Comparison of ENCODE assay signal across 21 cellular contexts in the genomic region with DNA sequence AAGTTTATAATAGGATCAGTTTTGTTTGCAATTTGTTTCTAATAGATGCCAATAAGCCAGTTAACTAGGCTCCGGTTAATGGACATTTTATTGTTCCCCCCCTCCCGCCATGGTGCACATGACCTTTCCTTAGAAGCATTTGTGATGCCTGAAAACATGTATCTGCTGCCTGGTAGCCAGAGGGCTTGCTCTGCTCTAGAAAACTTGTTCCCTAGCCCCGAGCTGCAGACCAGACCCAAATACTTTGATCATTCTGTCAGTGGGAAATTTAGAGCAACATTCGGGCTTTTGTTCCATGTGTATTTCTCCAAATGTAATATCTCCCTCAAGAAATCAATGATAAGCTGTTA.
A peak's percentile ranks its signal among the peaks of the same experiment; 100 is the strongest.
DNase-seq lines count a peak whose midpoint lies in the region; ATAC-seq, FAIRE-seq and TF ChIP-seq lines count a peak whose summit lies in the region.
"Had no signal": no experiment of that assay in that cellular context is flagged by ENCODE, and none has a peak within 500 bp of the region (broad histone marks: within the 10 kb centered on the region; RNA-seq: fewer than 3 reads in every experiment).

No MANE protein-coding gene starts in this region.

- H3K4me2 ChIP-seq in A549, result peak overlapping the region; percentile 87
- peak overlapping the region; percentile 86 for H3K4me2 ChIP-seq in PC-3 (ENCODE audit: low read length)
- H3K4me2 ChIP-seq in hepatocyte, result peak overlapping the region; percentile 62
- H3K4me2 ChIP-seq: SK-N-SH had no signal

- H3K4me3 ChIP-seq in A549, result peak overlapping the region; percentile 13; the same call in 2 of the 3 replicates
- peak overlapping the region; percentile 55; the same call in 1 of the 2 replicates for H3K4me3 ChIP-seq in PC-3 (ENCODE audit: low read length)
- no peak overlapping the region for H3K4me3 ChIP-seq in hepatocyte
- H3K4me3 ChIP-seq in rectal smooth muscle tissue (ENCODE audit: low read length), result peak overlapping the region; percentile 28
- H3K4me3 ChIP-seq: K562 had no signal

- BruUV-seq in PC-3 (replicated peaks; lab: Mats Ljungman, UMichigan), result no TSS peak

- H3K27ac Mint-ChIP-seq in stimulated activated naive CD8-positive, alpha-beta T cell treated with anti-CD3 and anti-CD28 coated beads, Interleukin-15, amount 100 ng/mL, for 72 hours, result no peak overlapping the region
- H3K27ac Mint-ChIP-seq: activated naive CD4-positive, alpha-beta T cell treated with anti-CD3 and anti-CD28 coated beads, Interleukin-2, amount 50 U/mL, for 72 hours; CD4-positive, alpha-beta memory T cell; natural killer cell treated with Interleukin-12 subunit alpha and Interleukin-12 subunit beta and Interleukin-15 and Interleukin-18, amount 100 ng/mL, for 72 hours had no signal

- H3F3A ChIP-seq in PC-3 (ENCODE audit: low read length, unreplicated experiment), result no peaks in the 10 kb centered on the region

- peak; percentile 32 to 58; a peak in 4 of 6 replicates for ATAC-seq in A549
- ATAC-seq in PC-3, result peak; percentile 16; the same call in 1 of the 2 replicates
- no peak for ATAC-seq in stimulated activated naive CD8-positive, alpha-beta T cell treated with anti-CD3 and anti-CD28 coated beads, Interleukin-15, amount 100 ng/mL, for 72 hours
- ATAC-seq: activated naive CD4-positive, alpha-beta T cell treated with anti-CD3 and anti-CD28 coated beads, Interleukin-2, amount 50 U/mL, for 72 hours; natural killer cell treated with Interleukin-12 subunit alpha and Interleukin-12 subunit beta and Interleukin-15 and Interleukin-18, amount 100 ng/mL, for 72 hours had no signal

- H3K9ac ChIP-seq in PC-3 (ENCODE audit: low read length) (peak overlapping the region; percentile 51), rectal smooth muscle tissue (ENCODE audit: low read length) (no peak overlapping the region)
- H3K9ac ChIP-seq: SK-N-SH had no signal

- H3K79me2 ChIP-seq in PC-3 (ENCODE audit: low read length) (no peaks in the 10 kb centered on the region), hepatocyte (no peaks in the 10 kb centered on the region)

- H3K27me3 Mint-ChIP-seq in stimulated activated naive CD8-positive, alpha-beta T cell treated with anti-CD3 and anti-CD28 coated beads, Interleukin-15, amount 100 ng/mL, for 72 hours, result peaks cover 50% of the 10 kb centered on the region

- TF ChIP-seq CTCF in A549 (IDR thresholded peaks at IDR 0.05) (no peak), PC-3 (conservative IDR thresholded peaks at IDR 0.05; ENCODE audit: low read depth, low read length) (no peak), hepatocyte (IDR thresholded peaks at IDR 0.05; ENCODE audit: poor library complexity) (no peak)

- H4K20me1 ChIP-seq in PC-3 (ENCODE audit: low read length) (no peaks in the 10 kb centered on the region), hepatocyte (ENCODE audit: insufficient read depth, poor library complexity, severe bottlenecking) (no peaks in the 10 kb centered on the region)

- DNase-seq in A549 (ENCODE audit: low read depth in 1 of 2, low spot score in 1 of 2) (no peak), PC-3 (no peak), hepatocyte (ENCODE audit: low spot score) (no peak), NCI-H510A (lab: John Stamatoyannopoulos, UW) (no peak), NCI-H1417 treated with DMSO at 0.1 percent for 48 hours (lab: John Stamatoyannopoulos, UW) (no peak), cortex of kidney (lab: John Stamatoyannopoulos, UW) (no peak)
- DNase-seq in stimulated activated naive CD8-positive, alpha-beta T cell treated with anti-CD3 and anti-CD28 coated beads, Interleukin-15, amount 100 ng/mL, for 72 hours, result no peak
- DNase-seq: activated T-cell treated with anti-CD3 and anti-CD28 coated beads for 4 hours; AML-193; CD4-positive, alpha-beta memory T cell; GOT3; kidney; NCI-H2227 treated with DMSO at 0.1 percent for 48 hours; stimulated activated CD4-positive, alpha-beta T cell treated with anti-CD3 and anti-CD28 coated beads, Interleukin-2, amount 100 ng/mL, for 48 hours; T-helper 2 cell had no signal

- POLR2A ChIA-PET in A549 (lab: Yijun Ruan, JAX) (no interaction called here), PC-3 (lab: Charles Lee; ENCODE audit: unreplicated experiment) (interaction anchor here (0.7 kb wide), 1 partner anchor 420 kb away, joined by 3 read pairs; no protein-coding TSS in a partner anchor)

- no peak for TF ChIP-seq POLR2A in A549 (IDR thresholded peaks at IDR 0.05; ENCODE audit: low read length)

- H3K4me1 Mint-ChIP-seq in stimulated activated naive CD8-positive, alpha-beta T cell treated with anti-CD3 and anti-CD28 coated beads, Interleukin-15, amount 100 ng/mL, for 72 hours, result no peaks in the 10 kb centered on the region
- H3K4me1 Mint-ChIP-seq: CD4-positive, alpha-beta memory T cell had no signal

- H3K4me1 ChIP-seq in A549, result peaks cover 27% of the 10 kb centered on the region
- H3K4me1 ChIP-seq in PC-3 (ENCODE audit: insufficient read depth, low read length), result peaks cover 43% of the 10 kb centered on the region
- H3K4me1 ChIP-seq in hepatocyte (ENCODE audit: insufficient read depth), result peaks cover 39% of the 10 kb centered on the region
- H3K4me1 ChIP-seq in rectal smooth muscle tissue (ENCODE audit: control insufficient read depth, insufficient read depth, low read length), result peaks cover 2% of the 10 kb centered on the region

- no peaks in the 10 kb centered on the region for H3K9me3 Mint-ChIP-seq in stimulated activated naive CD8-positive, alpha-beta T cell treated with anti-CD3 and anti-CD28 coated beads, Interleukin-15, amount 100 ng/mL, for 72 hours
- H3K9me3 Mint-ChIP-seq: activated naive CD4-positive, alpha-beta T cell treated with anti-CD3 and anti-CD28 coated beads, Interleukin-2, amount 50 U/mL, for 72 hours; natural killer cell treated with Interleukin-12 subunit alpha and Interleukin-12 subunit beta and Interleukin-15 and Interleukin-18, amount 100 ng/mL, for 72 hours had no signal

- H3K9me2 ChIP-seq in PC-3 (replicated peaks; ENCODE audit: low read length) (no peaks in the 10 kb centered on the region), hepatocyte (replicated peaks; ENCODE audit: insufficient read depth) (no peaks in the 10 kb centered on the region)
- H3K9me2 ChIP-seq: SK-N-SH had no signal

- H3K27ac ChIP-seq in A549, result peak overlapping the region; percentile 80 to 87
- peak overlapping the region; percentile 91 for H3K27ac ChIP-seq in PC-3 (ENCODE audit: low read length)
- peak overlapping the region; percentile 72 for H3K27ac ChIP-seq in hepatocyte
- peak overlapping the region; percentile 37 for H3K27ac ChIP-seq in rectal smooth muscle tissue (ENCODE audit: low read depth, low read length)

- H2AFZ ChIP-seq in PC-3 (ENCODE audit: low read length) (peak overlapping the region; percentile 79), hepatocyte (no peak overlapping the region)

- intact Hi-C loops in PC-3 (cut with micrococcal nuclease), result loop anchor here (1.0 to 2.0 kb wide), 6 partner anchors 26 to 316 kb away; partner anchors contain the start of genes EVX1 and HIBADH

- CTCF ChIA-PET in A549 (lab: Yijun Ruan, JAX), result no interaction called here
- CTCF ChIA-PET in PC-3 (lab: Charles Lee), result no interaction called here

- H3K36me3 ChIP-seq in PC-3 (ENCODE audit: low read depth, low read length) (no peaks in the 10 kb centered on the region), hepatocyte (replicated peaks; ENCODE audit: insufficient read depth, low read depth) (no peaks in the 10 kb centered on the region), rectal smooth muscle tissue (ENCODE audit: control insufficient read depth, insufficient read depth, low read length) (no peaks in the 10 kb centered on the region)

- H3K27me3 ChIP-seq in PC-3 (ENCODE audit: low read length) (no peaks in the 10 kb centered on the region), hepatocyte (no peaks in the 10 kb centered on the region), rectal smooth muscle tissue (ENCODE audit: control insufficient read depth, insufficient read depth, low read length) (no peaks in the 10 kb centered on the region)

- no peak for TF ChIP-seq RAD21 in A549 (conservative IDR thresholded peaks at IDR 0.05 in 1 of 2, IDR thresholded peaks at IDR 0.05 in 1 of 2)

- no peak for TF ChIP-seq EP300 in A549 (IDR thresholded peaks at IDR 0.05)

- no peak for FAIRE-seq in A549 (lab: Jason Lieb, UNC)
- FAIRE-seq: A204.1, kidney had no signal

- H3K9me3 ChIP-seq in A549 (no peaks in the 10 kb centered on the region), PC-3 (ENCODE audit: low read length) (no peaks in the 10 kb centered on the region), hepatocyte (ENCODE audit: low read depth) (no peaks in the 10 kb centered on the region)
- H3K9me3 ChIP-seq: SK-N-SH had no signal

- H3K4me3 Mint-ChIP-seq in stimulated activated naive CD8-positive, alpha-beta T cell treated with anti-CD3 and anti-CD28 coated beads, Interleukin-15, amount 100 ng/mL, for 72 hours, result no peak overlapping the region
- H3K4me3 Mint-ChIP-seq: CD4-positive, alpha-beta memory T cell; natural killer cell treated with Interleukin-12 subunit alpha and Interleukin-12 subunit beta and Interleukin-15 and Interleukin-18, amount 100 ng/mL, for 72 hours had no signal

- WGBS in A549 (ENCODE audit: missing lambda C conversion rate), result 7% methylated on average over 4 of the region's 4 CpGs
- 11% methylated on average over 4 of the region's 4 CpGs for WGBS in hepatocyte (ENCODE audit: low lambda C conversion rate, missing lambda C conversion rate)

TF ChIP-seq in A549, 52 proteins besides CTCF, POLR2A, EP300 and RAD21:
- TF ChIP-seq HDAC2 (IDR thresholded peaks at IDR 0.05), result no peak
- TF ChIP-seq, protein P1, sequence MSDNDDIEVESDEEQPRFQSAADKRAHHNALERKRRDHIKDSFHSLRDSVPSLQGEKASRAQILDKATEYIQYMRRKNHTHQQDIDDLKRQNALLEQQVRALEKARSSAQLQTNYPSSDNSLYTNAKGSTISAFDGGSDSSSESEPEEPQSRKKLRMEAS (IDR thresholded peaks at IDR 0.05), result peak; percentile 12; the same call in 1 of the 2 replicates
- no peak for TF ChIP-seq CBX2 (IDR thresholded peaks at IDR 0.05; ENCODE audit: borderline replicate concordance, low read depth)

Comparison
In these comparisons a context has a peak if more than half of its experiments do, and no peak if none do; other contexts are left out.
1. H3K27ac ChIP-seq: peak in every context shown above with its lines; median percentile 91 in PC-3; 84 in A549; 72 in hepatocyte; 37 in rectal smooth muscle tissue.